Comparison of ENCODE assay signal across 1 cellular context in the genomic region with DNA sequence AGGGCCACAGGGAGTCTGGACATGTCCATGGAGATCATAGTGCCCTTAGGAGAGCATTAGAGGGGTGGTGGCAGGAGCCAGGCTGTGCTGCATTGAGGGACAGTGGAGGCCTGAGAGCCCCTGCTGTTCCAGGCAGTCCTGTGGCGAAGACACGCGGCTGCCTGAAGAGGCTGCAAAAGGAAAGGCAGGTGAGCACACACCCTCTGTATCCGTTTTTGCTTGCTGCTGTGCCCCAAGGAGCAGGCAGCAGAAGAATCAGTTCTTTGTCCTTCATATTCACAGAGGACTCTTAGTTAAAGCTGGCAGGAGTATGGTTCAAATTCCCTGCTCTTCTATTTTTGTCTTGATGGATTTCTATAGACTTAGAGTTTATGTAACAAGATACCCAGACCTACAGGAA.
TF ChIP-seq lines count a peak whose summit lies in the region.

No MANE protein-coding gene starts in this region.

TF ChIP-seq in IMR-90, 13 proteins besides CTCF, POLR2A, EP300 and RAD21 (continued from another document):
- TF ChIP-seq ELK1 (IDR thresholded peaks at IDR 0.05; ENCODE audit: borderline replicate concordance, low read depth, low read length) (no peak), NFE2L2 (IDR thresholded peaks at IDR 0.05; ENCODE audit: low read depth, low read length) (no peak), USF2 (IDR thresholded peaks at IDR 0.05; ENCODE audit: low read depth, low read length) (no peak)
